Comparison of ENCODE assay signal across 1 cellular context in the genomic region with DNA sequence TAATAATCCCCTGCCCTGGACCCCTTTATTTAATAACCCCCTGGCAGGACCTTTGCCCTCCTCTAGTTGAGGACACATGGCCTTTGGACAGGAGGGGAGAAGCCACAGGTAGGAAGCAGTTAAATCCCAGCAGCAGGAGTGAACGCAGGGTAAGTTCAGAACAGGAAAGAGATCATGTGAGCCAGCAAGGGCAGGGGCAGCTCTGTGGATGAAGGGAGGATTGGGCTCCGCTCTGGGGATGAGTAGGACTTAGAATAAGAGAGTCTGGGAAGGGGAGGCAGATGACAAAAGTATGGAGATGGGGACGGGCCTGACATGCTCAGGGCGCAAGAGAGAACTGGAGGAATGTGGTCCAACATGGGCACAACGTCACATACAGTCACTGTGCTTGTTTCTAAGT.
TF ChIP-seq lines count a peak whose summit lies in the region.

No MANE protein-coding gene starts in this region.

TF ChIP-seq in IMR-90, 13 proteins besides CTCF, POLR2A, EP300 and RAD21 (continued from another document):
- TF ChIP-seq, protein P1, sequence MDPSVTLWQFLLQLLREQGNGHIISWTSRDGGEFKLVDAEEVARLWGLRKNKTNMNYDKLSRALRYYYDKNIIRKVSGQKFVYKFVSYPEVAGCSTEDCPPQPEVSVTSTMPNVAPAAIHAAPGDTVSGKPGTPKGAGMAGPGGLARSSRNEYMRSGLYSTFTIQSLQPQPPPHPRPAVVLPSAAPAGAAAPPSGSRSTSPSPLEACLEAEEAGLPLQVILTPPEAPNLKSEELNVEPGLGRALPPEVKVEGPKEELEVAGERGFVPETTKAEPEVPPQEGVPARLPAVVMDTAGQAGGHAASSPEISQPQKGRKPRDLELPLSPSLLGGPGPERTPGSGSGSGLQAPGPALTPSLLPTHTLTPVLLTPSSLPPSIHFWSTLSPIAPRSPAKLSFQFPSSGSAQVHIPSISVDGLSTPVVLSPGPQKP (IDR thresholded peaks at IDR 0.05; ENCODE audit: borderline replicate concordance, low read depth, low read length) = no peak
- no peak for TF ChIP-seq CEBPB (IDR thresholded peaks at IDR 0.05; ENCODE audit: low read depth, low read length)
- TF ChIP-seq, protein P2, sequence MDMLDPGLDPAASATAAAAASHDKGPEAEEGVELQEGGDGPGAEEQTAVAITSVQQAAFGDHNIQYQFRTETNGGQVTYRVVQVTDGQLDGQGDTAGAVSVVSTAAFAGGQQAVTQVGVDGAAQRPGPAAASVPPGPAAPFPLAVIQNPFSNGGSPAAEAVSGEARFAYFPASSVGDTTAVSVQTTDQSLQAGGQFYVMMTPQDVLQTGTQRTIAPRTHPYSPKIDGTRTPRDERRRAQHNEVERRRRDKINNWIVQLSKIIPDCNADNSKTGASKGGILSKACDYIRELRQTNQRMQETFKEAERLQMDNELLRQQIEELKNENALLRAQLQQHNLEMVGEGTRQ (IDR thresholded peaks at IDR 0.05; ENCODE audit: low read depth, low read length) = no peak
- TF ChIP-seq MXI1 (IDR thresholded peaks at IDR 0.05; ENCODE audit: borderline replicate concordance, low read depth, low read length) = no peak
- no peak for TF ChIP-seq CHD1 (IDR thresholded peaks at IDR 0.05; ENCODE audit: low read depth, low read length)
- no peak for TF ChIP-seq BHLHE40 (IDR thresholded peaks at IDR 0.05; ENCODE audit: low read depth, low read length)
TF ChIP-seq in IMR-90: peak in this region for 0.
